ENCODE assay signal across 18 cellular contexts in genomic region chr9:70042461-70043215, GRCh38. TPM values are rescaled to one million over a fixed set of nuclear protein-coding genes. Genes with fewer than 3 reads are reported as not detected.
DNase-seq lines count a peak whose midpoint lies in the region; ATAC-seq and TF ChIP-seq lines count a peak whose summit lies in the region.
"Had no signal": no experiment of that assay in that cellular context is flagged by ENCODE, and none has a peak within 500 bp of the region (broad histone marks: within the 10 kb centered on the region; RNA-seq: fewer than 3 reads in every experiment).

No MANE protein-coding gene starts in this region.

- peaks cover 51 to 62% (median 59%) of the 10 kb centered on the region in 5 donors for H3K27me3 Mint-ChIP-seq in naive thymus-derived CD4-positive, alpha-beta T cell

- H3K9ac ChIP-seq in HUES64 (ENCODE audit: low read depth, low read length) (peak overlapping the region; percentile 75; the same call in 1 of the 2 replicates), stomach smooth muscle (ENCODE audit: low read length in 2 of 2) (peak overlapping the region; percentile 73 to 86)

- intact Hi-C loops in naive thymus-derived CD4-positive, alpha-beta T cell (cut with micrococcal nuclease) = no loop called here

- H3K9me3 ChIP-seq in HUES64 (ENCODE audit: insufficient read depth, low read depth, low read length) = 0 out of 2 replicates have a peak, but pooled peaks cover 3% of the 10 kb centered on the region
- H3K9me3 ChIP-seq in naive thymus-derived CD4-positive, alpha-beta T cell (ENCODE audit: control insufficient read depth in 2 of 3, low read length in 3 of 3) = no peaks in the 10 kb centered on the region
- no peaks in the 10 kb centered on the region for H3K9me3 ChIP-seq in stomach smooth muscle (ENCODE audit: control insufficient read depth in 2 of 2, low read length in 2 of 2)
- no peaks in the 10 kb centered on the region for H3K9me3 ChIP-seq in effector memory CD4-positive, alpha-beta T cell (ENCODE audit: control insufficient read depth, low read length)

- WGBS in HUES64 = 87% methylated on average over 15 of the region's 15 CpGs

- H3K4me1 Mint-ChIP-seq in naive thymus-derived CD4-positive, alpha-beta T cell = peaks cover 0 to 19% (median 5%) of the 10 kb centered on the region in 7 donors

- H3K36me3 ChIP-seq in HUES64 (ENCODE audit: insufficient read depth, low read length) = no peaks in the 10 kb centered on the region
- no peaks in the 10 kb centered on the region for H3K36me3 ChIP-seq in naive thymus-derived CD4-positive, alpha-beta T cell (ENCODE audit: control insufficient read depth in 2 of 3, insufficient read depth in 3 of 3, low read length in 3 of 3)
- H3K36me3 ChIP-seq in stomach smooth muscle (ENCODE audit: control insufficient read depth in 2 of 2, insufficient read depth in 2 of 2, low read length in 2 of 2) = no peaks in the 10 kb centered on the region
- H3K36me3 ChIP-seq in effector memory CD4-positive, alpha-beta T cell (ENCODE audit: control insufficient read depth, insufficient read depth, low read length) = no peaks in the 10 kb centered on the region

- no peak for TF ChIP-seq CTCF in epithelial cell of esophagus (IDR thresholded peaks at IDR 0.05; ENCODE audit: insufficient read depth, low read depth, low read length, missing control alignments)

- peak overlapping the region; percentile 56 for H3K4me3 ChIP-seq in HUES64 (ENCODE audit: low read length)
- H3K4me3 ChIP-seq in epithelial cell of esophagus (ENCODE audit: low read length) = no peak overlapping the region
- no peak overlapping the region for H3K4me3 ChIP-seq in naive thymus-derived CD4-positive, alpha-beta T cell (ENCODE audit: low read length)
- H3K4me3 ChIP-seq in stomach smooth muscle (ENCODE audit: low read length in 2 of 2) = peak overlapping the region; percentile 81 to 86
- no peak overlapping the region for H3K4me3 ChIP-seq in effector memory CD4-positive, alpha-beta T cell (ENCODE audit: insufficient read depth, low read depth, low read length, poor library complexity, severe bottlenecking)

- POLR2A ChIA-PET in naive thymus-derived CD4-positive, alpha-beta T cell (lab: Charles Lee) = no interaction called here

- DNase-seq in epithelial cell of esophagus (ENCODE audit: low read depth) = peak; percentile 75
- DNase-seq in naive thymus-derived CD4-positive, alpha-beta T cell = no peak
- no peak for DNase-seq in COLO668 (lab: John Stamatoyannopoulos, UW; ENCODE audit: unreplicated experiment)
- DNase-seq in SHP77 treated with DMSO at 0.1 percent for 48 hours (lab: John Stamatoyannopoulos, UW) = no peak
- no peak for DNase-seq in OCI-M2 (lab: John Stamatoyannopoulos, UW; ENCODE audit: unreplicated experiment)
- no peak for DNase-seq in effector memory CD4-positive, alpha-beta T cell
- DNase-seq: activated CD4-positive, alpha-beta T cell treated with anti-CD3 and anti-CD28 coated beads for 48 hours; activated T-cell treated with anti-CD3 and anti-CD28 coated beads, Interleukin-2, amount 50 U/mL, for 72 hours; AML-193; DMS79; foreskin fibroblast; NCI-H1694 treated with DMSO at 0.1 percent for 48 hours; NCI-H69; stimulated activated CD4-positive, alpha-beta T cell treated with anti-CD3 and anti-CD28 coated beads, Interleukin-12 subunit alpha, Interleukin-12 subunit beta, amount 100 ng/mL, for 4 hours had no signal

- peak overlapping the region in 7 of 10 donors; percentile 1 to 26 (median 9) for H3K4me3 Mint-ChIP-seq in naive thymus-derived CD4-positive, alpha-beta T cell
- H3K4me3 Mint-ChIP-seq: activated T-cell treated with anti-CD3 and anti-CD28 coated beads, Interleukin-2, amount 50 U/mL, for 72 hours; natural killer cell treated with Interleukin-12 subunit alpha and Interleukin-12 subunit beta and Interleukin-15 and Interleukin-18, amount 100 ng/mL, for 72 hours had no signal

- H3K27ac ChIP-seq in HUES64 (ENCODE audit: low read depth, low read length) (no peak overlapping the region), stomach smooth muscle (ENCODE audit: low read length) (peak overlapping the region; percentile 89)
- no peak overlapping the region for H3K27ac ChIP-seq in naive thymus-derived CD4-positive, alpha-beta T cell (ENCODE audit: low read depth, low read length)
- no peak overlapping the region for H3K27ac ChIP-seq in effector memory CD4-positive, alpha-beta T cell (ENCODE audit: insufficient read depth, low read length, poor library complexity, severe bottlenecking)
- H3K27ac ChIP-seq: HL-60 had no signal

- CTCF ChIA-PET in naive thymus-derived CD4-positive, alpha-beta T cell (lab: Charles Lee) = no interaction called here

- peaks cover 0 to 10% (median 5%) of the 10 kb centered on the region in 11 donors for H3K9me3 Mint-ChIP-seq in naive thymus-derived CD4-positive, alpha-beta T cell

- H3K4me1 ChIP-seq in HUES64 (ENCODE audit: insufficient read depth, low read length) (peaks cover 21% of the 10 kb centered on the region), stomach smooth muscle (ENCODE audit: control insufficient read depth, insufficient read depth, low read length) (peaks cover 63% of the 10 kb centered on the region)
- H3K4me1 ChIP-seq in naive thymus-derived CD4-positive, alpha-beta T cell (ENCODE audit: control insufficient read depth in 2 of 2, insufficient read depth in 2 of 2, low read length in 2 of 2) = no peaks in the 10 kb centered on the region
- H3K4me1 ChIP-seq in effector memory CD4-positive, alpha-beta T cell (ENCODE audit: control insufficient read depth, insufficient read depth, low read length, poor library complexity, severe bottlenecking) = peaks cover 6% of the 10 kb centered on the region

- ATAC-seq in naive thymus-derived CD4-positive, alpha-beta T cell = no peak
- ATAC-seq: activated T-cell treated with anti-CD3 and anti-CD28 coated beads, Interleukin-2, amount 50 U/mL, for 72 hours; natural killer cell treated with Interleukin-12 subunit alpha and Interleukin-12 subunit beta and Interleukin-15 and Interleukin-18, amount 100 ng/mL, for 72 hours had no signal

- H3K36me3 Mint-ChIP-seq in naive thymus-derived CD4-positive, alpha-beta T cell = peaks cover 3 to 9% (median 5%) of the 10 kb centered on the region in 5 donors

- H3K27me3 ChIP-seq in HUES64 (ENCODE audit: insufficient read depth, low read length) (peaks cover 22% of the 10 kb centered on the region), stomach smooth muscle (ENCODE audit: control insufficient read depth in 1 of 2, insufficient read depth in 2 of 2, low read length in 2 of 2) (no peaks in the 10 kb centered on the region)
- H3K27me3 ChIP-seq in naive thymus-derived CD4-positive, alpha-beta T cell (ENCODE audit: control insufficient read depth in 2 of 2, insufficient read depth in 2 of 2, low read length in 2 of 2) = peaks cover 0 to 4% of the 10 kb centered on the region in 2 donors
- no peaks in the 10 kb centered on the region for H3K27me3 ChIP-seq in effector memory CD4-positive, alpha-beta T cell (replicated peaks; ENCODE audit: control insufficient read depth, insufficient read depth, low read length, poor library complexity, severe bottlenecking)

- H3K27ac Mint-ChIP-seq in naive thymus-derived CD4-positive, alpha-beta T cell = no peak overlapping the region
- H3K27ac Mint-ChIP-seq: activated T-cell treated with anti-CD3 and anti-CD28 coated beads, Interleukin-2, amount 50 U/mL, for 72 hours; natural killer cell treated with Interleukin-12 subunit alpha and Interleukin-12 subunit beta and Interleukin-15 and Interleukin-18, amount 100 ng/mL, for 72 hours had no signal

RNA-seq across cellular contexts. Expression of gene MAMDC2, which starts 1.0 kb away (rescaled TPM):
- 5.6 TPM for polyA plus RNA-seq in HUES64 (2013, experiment 1 of 2)
- 5.5 TPM for polyA plus RNA-seq in HUES64 (2013, experiment 2 of 2)
- total RNA-seq in naive thymus-derived CD4-positive, alpha-beta T cell = under 1 TPM in 1 of 5 experiments, not detected in 4; 0.61 TPM
- polyA plus RNA-seq in naive thymus-derived CD4-positive, alpha-beta T cell = not detected
- total RNA-seq: activated T-cell treated with anti-CD3 and anti-CD28 coated beads, Interleukin-2, amount 50 U/mL, for 72 hours; natural killer cell treated with Interleukin-12 subunit alpha and Interleukin-12 subunit beta and Interleukin-15 and Interleukin-18, amount 100 ng/mL, for 72 hours had no signal

Comparison
In these comparisons a context has a peak if more than half of its experiments do, and no peak if none do; other contexts are left out.
1. H3K4me3 ChIP-seq: peak in HUES64 (single experiment) and stomach smooth muscle (2 of 2); none in epithelial cell of esophagus (single experiment), naive thymus-derived CD4-positive, alpha-beta T cell (single experiment) and effector memory CD4-positive, alpha-beta T cell (single experiment).